8 cellular contexts compared by ENCODE assay signal in genomic region chr16:66933776-66934137, GRCh38. TPM values are rescaled to one million over a fixed set of nuclear protein-coding genes. Genes with fewer than 3 reads are reported as not detected.
DNase-seq lines count a peak whose midpoint lies in the region; ATAC-seq, FAIRE-seq and TF ChIP-seq lines count a peak whose summit lies in the region.

No MANE protein-coding gene starts in this region.

- ATAC-seq in HG02759 (IDR thresholded peaks at IDR 0.05; ENCODE audit: unreplicated experiment) = peak; percentile 26
- ATAC-seq in WTC11 = no peak
- no peak for ATAC-seq in GM21367 (IDR thresholded peaks at IDR 0.05; ENCODE audit: unreplicated experiment)

- peaks cover 7% of the 10 kb centered on the region for H3K4me1 ChIP-seq in endothelial cell of umbilical vein (ENCODE audit: control insufficient read depth, extremely low read depth, insufficient read depth, low read length)
- H3K4me1 ChIP-seq in parathyroid adenoma = peaks cover 17% of the 10 kb centered on the region

- peak overlapping the region; percentile 74 for H3K4me3 ChIP-seq in BJ (ENCODE audit: low read depth, low read length)
- H3K4me3 ChIP-seq in endothelial cell of umbilical vein (replicated peaks in 1 of 3; ENCODE audit: insufficient read depth in 1 of 3, low read depth in 1 of 3, low read length in 3 of 3) = peak overlapping the region; percentile 22 to 88 (median 83)
- H3K4me3 ChIP-seq in parathyroid adenoma (ENCODE audit: low read depth, low read length) = peak overlapping the region; percentile 99

- H3K4me3 Mint-ChIP-seq in WTC11 = peak overlapping the region; percentile 96

- H3K9me1 ChIP-seq in endothelial cell of umbilical vein (replicated peaks; ENCODE audit: control insufficient read depth, extremely low read depth, insufficient read depth, low read length) = no peaks in the 10 kb centered on the region

- peaks cover 29% of the 10 kb centered on the region for H3K4me1 Mint-ChIP-seq in WTC11

- peak; percentile 60 for FAIRE-seq in endothelial cell of umbilical vein (lab: Jason Lieb, UNC)

- CTCF ChIA-PET in BJ (lab: Yijun Ruan, JAX) = interaction anchor here (0.6 to 4.8 kb wide), 4 partner anchors 20 to 42 kb away, joined by 3 to 29 read pairs (median 4); no protein-coding TSS in a partner anchor
- CTCF ChIA-PET in WTC11 (lab: Charles Lee) = interaction anchor here (0.7 to 2.1 kb wide), 4 partner anchors 24 to 61 kb away, joined by 3 to 5 read pairs (median 4); no protein-coding TSS in a partner anchor
- CTCF ChIA-PET in endothelial cell of umbilical vein (lab: Charles Lee) = interaction anchor here (1.2 to 2.4 kb wide), 3 partner anchors 8 to 61 kb away, joined by 4 to 12 read pairs (median 6); partner anchors contain the start of gene RRAD

- peaks cover 13% of the 10 kb centered on the region for H3K27me3 Mint-ChIP-seq in WTC11 (ENCODE audit: low read depth)

- no peaks in the 10 kb centered on the region for H3K9me3 Mint-ChIP-seq in WTC11

- POLR2A ChIA-PET in BJ (lab: Charles Lee) (no interaction called here), WTC11 (lab: Charles Lee) (no interaction called here), endothelial cell of umbilical vein (lab: Charles Lee) (interaction anchor here (1.6 kb wide), 1 partner anchor 61 kb away, joined by 3 read pairs; no protein-coding TSS in a partner anchor)

- H3K9ac ChIP-seq in endothelial cell of umbilical vein (replicated peaks; ENCODE audit: extremely low read depth, insufficient read depth, low read length) (peak overlapping the region; percentile 79), parathyroid adenoma (peak overlapping the region; percentile 98)

- H3K9me3 ChIP-seq in endothelial cell of umbilical vein (replicated peaks; ENCODE audit: control insufficient read depth, insufficient read depth, low read length) (no peaks in the 10 kb centered on the region), parathyroid adenoma (ENCODE audit: control insufficient read depth, low read length) (no peaks in the 10 kb centered on the region)

- no peak for TF ChIP-seq POLR2A in endothelial cell of umbilical vein (IDR thresholded peaks at IDR 0.05; ENCODE audit: low read depth, low read length)

- no peak for DNase-seq in BJ (ENCODE audit: low read depth)
- no peak for DNase-seq in WTC11 (ENCODE audit: low spot score)
- DNase-seq in endothelial cell of umbilical vein (ENCODE audit: low read depth, low spot score) = no peak
- no peak for DNase-seq in GM19240 (ENCODE audit: insufficient read length, low spot score)
- no peak for DNase-seq in NCI-H2196 treated with DMSO at 0.1 percent for 48 hours (lab: John Stamatoyannopoulos, UW; ENCODE audit: unreplicated experiment)

- no peaks in the 10 kb centered on the region for H4K20me1 ChIP-seq in endothelial cell of umbilical vein (replicated peaks; ENCODE audit: control insufficient read depth, extremely low read depth, insufficient read depth, low read length)

- dilution Hi-C loops in endothelial cell of umbilical vein (cut with MboI; ENCODE audit: extremely low pct_ligation_motif_present, low sequenced_read_pairs) = no loop called here

- TF ChIP-seq CTCF in BJ (IDR thresholded peaks at IDR 0.05; ENCODE audit: insufficient read depth, low read depth, low read length) = no peak
- no peak for TF ChIP-seq CTCF in WTC11 (IDR thresholded peaks at IDR 0.05)
- TF ChIP-seq CTCF in endothelial cell of umbilical vein (IDR thresholded peaks at IDR 0.05; ENCODE audit: extremely low read depth in 1 of 2, insufficient read depth in 1 of 2, low read depth in 1 of 2, low read length in 2 of 2) = no peak
- no peak for TF ChIP-seq CTCF in parathyroid adenoma (IDR thresholded peaks at IDR 0.05)

- H3K27me3 ChIP-seq in BJ (ENCODE audit: control insufficient read depth, insufficient read depth, low read length) (no peaks in the 10 kb centered on the region), endothelial cell of umbilical vein (ENCODE audit: control insufficient read depth in 2 of 2, insufficient read depth in 2 of 2, low read length in 2 of 2) (no peaks in the 10 kb centered on the region), parathyroid adenoma (ENCODE audit: control insufficient read depth, insufficient read depth, low read length) (no peaks in the 10 kb centered on the region)

- BruUV-seq in endothelial cell of umbilical vein (replicated peaks; lab: Mats Ljungman, UMichigan) = TSS peak; percentile 63

- H3K36me3 ChIP-seq in BJ (ENCODE audit: control insufficient read depth, insufficient read depth, low read length) = peaks cover 15% of the 10 kb centered on the region
- H3K36me3 ChIP-seq in endothelial cell of umbilical vein (ENCODE audit: control insufficient read depth in 2 of 2, extremely low read depth in 1 of 2, insufficient read depth in 2 of 2, low read length in 2 of 2) = no peaks in the 10 kb centered on the region
- no peaks in the 10 kb centered on the region for H3K36me3 ChIP-seq in parathyroid adenoma (ENCODE audit: control insufficient read depth, insufficient read depth, low read length)

- peak overlapping the region; percentile 67 for H3K27ac ChIP-seq in endothelial cell of umbilical vein (ENCODE audit: insufficient read depth, low read depth, low read length)
- H3K27ac ChIP-seq in parathyroid adenoma = peak overlapping the region; percentile 98

- peak overlapping the region; percentile 84 for H3K4me2 ChIP-seq in endothelial cell of umbilical vein (ENCODE audit: insufficient read depth, low read length)
- H3K4me2 ChIP-seq in parathyroid adenoma (ENCODE audit: low read length) = peak overlapping the region; percentile 100

- intact Hi-C loops in endothelial cell of umbilical vein (cut with micrococcal nuclease) = no loop called here

- peak overlapping the region; percentile 29 for H2AFZ ChIP-seq in endothelial cell of umbilical vein (ENCODE audit: low read depth, low read length)
- peak overlapping the region; percentile 92 for H2AFZ ChIP-seq in parathyroid adenoma

- no peaks in the 10 kb centered on the region; the same call in 1 of the 2 replicates for H3K36me3 Mint-ChIP-seq in WTC11

- H3K27ac Mint-ChIP-seq in WTC11 = peak overlapping the region; percentile 69; the same call in 1 of the 2 replicates

- H3K79me2 ChIP-seq in endothelial cell of umbilical vein (ENCODE audit: control insufficient read depth, insufficient read depth, low read length) = peaks cover 20% of the 10 kb centered on the region
- H3K79me2 ChIP-seq in parathyroid adenoma = peaks cover 13% of the 10 kb centered on the region

RNA-seq across cellular contexts. Expression of gene CIAO2B, which starts 0.4 kb away (rescaled TPM):
- polyA plus RNA-seq in BJ (2011; rRNA removed) (155 and 171 TPM in 2 replicates), endothelial cell of umbilical vein (314 and 423 TPM in 2 replicates)
- polyA minus RNA-seq in BJ (2011; rRNA and poly(A)+ RNA removed) = 79.3 and 107 TPM in 2 replicates
- total RNA-seq in WTC11 (2021) (59.7 to 72.7 TPM (median 71.4 TPM) in 3 replicates), endothelial cell of umbilical vein (78.7 and 85.2 TPM in 2 replicates)
- 227 and 251 TPM in 2 replicates for polyA plus RNA-seq in endothelial cell of umbilical vein (2011; cell fraction: cytosol; rRNA removed)
- polyA plus RNA-seq in endothelial cell of umbilical vein (2011; cell fraction: nucleus; rRNA removed) = 77.1 and 88.7 TPM in 2 replicates
- polyA plus RNA-seq in endothelial cell of umbilical vein (2012) = 119 and 151 TPM in 2 replicates
- 134 and 146 TPM in 2 replicates for polyA minus RNA-seq in endothelial cell of umbilical vein
- polyA minus RNA-seq in endothelial cell of umbilical vein (2011; cell fraction: cytosol; rRNA and poly(A)+ RNA removed) = 80.5 TPM
- polyA minus RNA-seq in endothelial cell of umbilical vein (2011; cell fraction: nucleus; rRNA and poly(A)+ RNA removed) = 11.1 and 15.7 TPM in 2 replicates

RNA-seq across cellular contexts. Expression of gene CES2, which starts 1.6 kb away (rescaled TPM):
- polyA plus RNA-seq in BJ (2011; rRNA removed) (23.8 and 33.3 TPM in 2 replicates), endothelial cell of umbilical vein (19.1 and 19.6 TPM in 2 replicates)
- 22.5 and 32.9 TPM in 2 replicates for polyA minus RNA-seq in BJ (2011; rRNA and poly(A)+ RNA removed)
- total RNA-seq in WTC11 (2021) (21.6 to 29.7 TPM (median 23.2 TPM) in 3 replicates), endothelial cell of umbilical vein (24.5 and 28.8 TPM in 2 replicates)
- 14.4 and 18.0 TPM in 2 replicates for polyA plus RNA-seq in endothelial cell of umbilical vein (2011; cell fraction: cytosol; rRNA removed)
- 24.0 and 25.8 TPM in 2 replicates for polyA plus RNA-seq in endothelial cell of umbilical vein (2011; cell fraction: nucleus; rRNA removed)
- polyA plus RNA-seq in endothelial cell of umbilical vein (2012) = 16.7 and 17.6 TPM in 2 replicates
- 21.2 and 23.0 TPM in 2 replicates for polyA minus RNA-seq in endothelial cell of umbilical vein
- polyA minus RNA-seq in endothelial cell of umbilical vein (2011; cell fraction: cytosol; rRNA and poly(A)+ RNA removed) = 20.5 TPM
- polyA minus RNA-seq in endothelial cell of umbilical vein (2011; cell fraction: nucleus; rRNA and poly(A)+ RNA removed) = 18.0 and 19.3 TPM in 2 replicates

RNA-seq across cellular contexts. Expression of gene RRAD, which starts 8.4 kb away (rescaled TPM):
- 1.8 and 3.8 TPM in 2 replicates for polyA plus RNA-seq in BJ (2011; rRNA removed)
- 0.57 and 1.6 TPM in 2 replicates for polyA minus RNA-seq in BJ (2011; rRNA and poly(A)+ RNA removed)
- 0.16 to 0.52 TPM (median 0.18 TPM) in 3 replicates for total RNA-seq in WTC11 (2021)
- total RNA-seq in endothelial cell of umbilical vein = 0.22 and 0.46 TPM in 2 replicates
- 0.48 and 0.60 TPM in 2 replicates for polyA plus RNA-seq in endothelial cell of umbilical vein
- polyA plus RNA-seq in endothelial cell of umbilical vein (2011; cell fraction: cytosol; rRNA removed) = 0.17 and 0.25 TPM in 2 replicates
- 0.75 and 0.88 TPM in 2 replicates for polyA plus RNA-seq in endothelial cell of umbilical vein (2011; cell fraction: nucleus; rRNA removed)
- 0.27 and 0.38 TPM in 2 replicates for polyA plus RNA-seq in endothelial cell of umbilical vein (2012)
- 0.17 and 0.40 TPM in 2 replicates for polyA minus RNA-seq in endothelial cell of umbilical vein
- polyA minus RNA-seq in endothelial cell of umbilical vein (2011; cell fraction: cytosol; rRNA and poly(A)+ RNA removed) = not detected
- not detected in 2 replicates for polyA minus RNA-seq in endothelial cell of umbilical vein (2011; cell fraction: nucleus; rRNA and poly(A)+ RNA removed)

RNA-seq across cellular contexts. Expression of gene CDH16, which starts 15.1 kb away (rescaled TPM):
- not detected in 2 replicates for polyA plus RNA-seq in BJ (2011; rRNA removed)
- not detected in 2 replicates for polyA minus RNA-seq in BJ (2011; rRNA and poly(A)+ RNA removed)
- not detected in 3 replicates for total RNA-seq in WTC11 (2021)
- not detected in 2 replicates for total RNA-seq in endothelial cell of umbilical vein
- polyA plus RNA-seq in endothelial cell of umbilical vein = not detected in 2 replicates
- not detected in 2 replicates for polyA plus RNA-seq in endothelial cell of umbilical vein (2011; cell fraction: cytosol; rRNA removed)
- polyA plus RNA-seq in endothelial cell of umbilical vein (2011; cell fraction: nucleus; rRNA removed) = not detected in 2 replicates
- polyA plus RNA-seq in endothelial cell of umbilical vein (2012) = not detected in 2 replicates
- not detected in 2 replicates for polyA minus RNA-seq in endothelial cell of umbilical vein
- polyA minus RNA-seq in endothelial cell of umbilical vein (2011; cell fraction: cytosol; rRNA and poly(A)+ RNA removed) = not detected
- not detected in 2 replicates for polyA minus RNA-seq in endothelial cell of umbilical vein (2011; cell fraction: nucleus; rRNA and poly(A)+ RNA removed)

RNA-seq across cellular contexts. Expression of gene CES3, which starts 27.3 kb away (rescaled TPM):
- polyA plus RNA-seq in BJ (2011; rRNA removed) = 0.07 and 0.13 TPM in 2 replicates
- 0.31 TPM in 1 of 2 replicates, not detected in the other for polyA minus RNA-seq in BJ (2011; rRNA and poly(A)+ RNA removed)
- total RNA-seq in WTC11 (2021) = 3.3 to 6.0 TPM (median 5.7 TPM) in 3 replicates
- not detected in 2 replicates for total RNA-seq in endothelial cell of umbilical vein
- polyA plus RNA-seq in endothelial cell of umbilical vein = 0.10 and 0.13 TPM in 2 replicates
- 0.04 TPM in 1 of 2 replicates, not detected in the other for polyA plus RNA-seq in endothelial cell of umbilical vein (2011; cell fraction: cytosol; rRNA removed)
- 0.70 and 0.80 TPM in 2 replicates for polyA plus RNA-seq in endothelial cell of umbilical vein (2011; cell fraction: nucleus; rRNA removed)
- polyA plus RNA-seq in endothelial cell of umbilical vein (2012) = 0.07 and 0.42 TPM in 2 replicates
- 0.91 TPM in 1 of 2 replicates, not detected in the other for polyA minus RNA-seq in endothelial cell of umbilical vein
- polyA minus RNA-seq in endothelial cell of umbilical vein (2011; cell fraction: cytosol; rRNA and poly(A)+ RNA removed) = 2.8 TPM
- 0.19 TPM in 1 of 2 replicates, not detected in the other for polyA minus RNA-seq in endothelial cell of umbilical vein (2011; cell fraction: nucleus; rRNA and poly(A)+ RNA removed)
